In the genomic region with DNA sequence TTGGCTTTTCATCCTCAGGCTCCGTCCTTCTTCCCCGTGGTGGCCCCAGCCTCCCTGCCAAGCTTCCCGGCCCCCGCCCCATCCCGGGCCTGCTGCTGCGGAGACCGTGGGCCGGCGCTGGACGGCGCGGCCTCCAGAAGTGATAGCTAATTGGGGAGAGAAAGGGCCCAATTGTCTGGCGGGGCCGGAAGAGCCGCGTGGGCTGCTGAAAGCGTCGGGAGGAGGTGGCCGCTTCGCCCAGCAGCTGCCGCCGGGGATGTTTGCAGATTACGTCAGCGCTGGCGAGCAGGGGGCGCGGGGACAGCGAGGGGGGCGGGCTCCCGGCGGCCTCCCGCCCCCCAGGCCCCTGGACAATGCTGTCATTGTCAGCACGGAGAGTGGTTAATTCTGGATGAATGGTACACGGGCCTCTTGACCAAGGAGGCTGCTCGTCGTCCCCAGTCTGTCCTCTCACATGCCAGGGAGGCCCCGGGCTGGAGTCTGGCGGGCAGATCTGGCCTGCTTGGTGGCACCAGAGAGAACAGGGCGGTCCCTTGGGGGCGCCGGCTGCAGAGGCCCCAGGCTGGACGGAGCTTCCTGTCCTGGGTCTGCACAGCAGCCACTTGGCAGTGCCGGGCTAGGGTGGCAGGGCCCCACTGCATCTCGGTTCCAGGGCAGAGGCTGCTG, we compare ENCODE assay signal across 9 cellular contexts. TPM values are rescaled to one million over a fixed set of nuclear protein-coding genes. Genes with fewer than 3 reads are reported as not detected.
DNase-seq lines count a peak whose midpoint lies in the region; ATAC-seq and TF ChIP-seq lines count a peak whose summit lies in the region.
"Had no signal": no experiment of that assay in that cellular context is flagged by ENCODE, and none has a peak within 500 bp of the region (broad histone marks: within the 10 kb centered on the region; RNA-seq: fewer than 3 reads in every experiment).

No MANE protein-coding gene starts in this region.

- intact Hi-C loops in heart right ventricle (cut with DNase I) = no loop called here
- intact Hi-C loops in sciatic nerve (cut with DNase I) = no loop called here
- intact Hi-C loops in OCI-LY7 (cut with micrococcal nuclease; ENCODE audit: unreplicated experiment) = no loop called here

- H4K20me1 ChIP-seq in OCI-LY7 (ENCODE audit: insufficient read depth, low read length) = no peaks in the 10 kb centered on the region

- in situ Hi-C loops in SK-MEL-5 (cut with HindIII; ENCODE audit: low pct_unique_long_range_greater_than_20kb, low sequenced_read_pairs) = no loop called here

- peak; percentile 99 for DNase-seq in SK-MEL-5 (ENCODE audit: low read depth, low spot score)
- DNase-seq in heart right ventricle = peak; percentile 66 to 76
- peak; percentile 89 for DNase-seq in sciatic nerve (ENCODE audit: low spot score)
- DNase-seq in SKM-1 treated with dmso at 0.1 percent for 144 hours (lab: John Stamatoyannopoulos, UW; ENCODE audit: unreplicated experiment) = no peak
- DNase-seq in OCI-LY7 (ENCODE audit: low spot score) = no peak
- DNase-seq in activated CD4-positive, alpha-beta T cell treated with anti-CD3 and anti-CD28 coated beads for 48 hours = no peak

- peaks cover 0 to 16% (median 0%) of the 10 kb centered on the region in 7 donors for H3K27me3 ChIP-seq in heart right ventricle
- H3K27me3 ChIP-seq: adrenal gland had no signal

- no peaks in the 10 kb centered on the region for H3K79me2 ChIP-seq in OCI-LY7 (ENCODE audit: insufficient read depth, low read depth, low read length)

- WGBS in heart right ventricle, 2 donors = 20 to 21% methylated on average over 44 of the region's 44 CpGs

- POLR2A ChIA-PET in OCI-LY7 (lab: Charles Lee) = no interaction called here

- H3K27ac ChIP-seq in heart right ventricle (peak overlapping the region; percentile 33 to 85 (median 78)), OCI-LY7 (ENCODE audit: low read depth, low read length, poor library complexity, severe bottlenecking) (no peak overlapping the region)
- H3K27ac ChIP-seq: adrenal gland had no signal

- BruUV-seq in OCI-LY7 (replicated peaks; lab: Mats Ljungman, UMichigan) = no TSS peak

- no peaks in the 10 kb centered on the region for H3K36me3 ChIP-seq in heart right ventricle
- H3K36me3 ChIP-seq in OCI-LY7 (ENCODE audit: insufficient read depth, low read length) = no peaks in the 10 kb centered on the region
- H3K36me3 ChIP-seq: adrenal gland had no signal

- H2AFZ ChIP-seq in OCI-LY7 (ENCODE audit: low read length) = no peak overlapping the region

- no peak overlapping the region for H3K4me2 ChIP-seq in OCI-LY7 (ENCODE audit: low read length)

- TF ChIP-seq CTCF in GM12875 (IDR thresholded peaks at IDR 0.05; ENCODE audit: borderline replicate concordance, insufficient read depth, low read depth, low read length) (no peak), heart right ventricle (IDR thresholded peaks at IDR 0.05) (no peak), OCI-LY7 (conservative IDR thresholded peaks at IDR 0.05; ENCODE audit: low read length) (no peak)

- H3K9me3 ChIP-seq in heart right ventricle (no peaks in the 10 kb centered on the region), OCI-LY7 (ENCODE audit: low read length) (no peaks in the 10 kb centered on the region)
- H3K9me3 ChIP-seq: adrenal gland had no signal

- peak overlapping the region; percentile 35 for H3K4me3 ChIP-seq in GM12875 (ENCODE audit: low read depth, low read length)
- H3K4me3 ChIP-seq in heart right ventricle = peak overlapping the region in 3 of 10 donors; percentile 4 to 9 (median 6)
- no peak overlapping the region for H3K4me3 ChIP-seq in OCI-LY7 (ENCODE audit: low read depth, low read length, poor library complexity, severe bottlenecking)
- H3K4me3 ChIP-seq: adrenal gland had no signal

- ATAC-seq in heart right ventricle = peak; percentile 52 to 80 (median 74)
- ATAC-seq in sciatic nerve = peak; percentile 91
- ATAC-seq in HG03439 (IDR thresholded peaks at IDR 0.05; ENCODE audit: unreplicated experiment) = no peak

- CTCF ChIA-PET in OCI-LY7 (lab: Charles Lee; ENCODE audit: unreplicated experiment) = no interaction called here

- H3K9me2 ChIP-seq in OCI-LY7 (ENCODE audit: insufficient read depth, low read length) = no peaks in the 10 kb centered on the region

- H3K4me1 ChIP-seq in heart right ventricle = peaks cover 20 to 81% (median 46%) of the 10 kb centered on the region in 9 donors
- H3K4me1 ChIP-seq in OCI-LY7 (ENCODE audit: insufficient read depth, low read length, poor library complexity, severe bottlenecking) = no peaks in the 10 kb centered on the region
- H3K4me1 ChIP-seq: adrenal gland had no signal

RNA-seq across cellular contexts. Expression of a gene that starts 1.6 kb away (rescaled TPM):
- total RNA-seq in SK-MEL-5 (2014; rRNA removed; shearing (Covaris generic)) = 0.11 and 0.13 TPM in 2 replicates
- polyA plus RNA-seq in SK-MEL-5 (2015; cell fraction: cytosol; rRNA removed) = 0.19 and 0.29 TPM in 2 replicates
- 0.66 and 1.9 TPM in 2 replicates for polyA plus RNA-seq in SK-MEL-5 (2015; cell fraction: nucleus; rRNA removed)
- total RNA-seq in heart right ventricle (under 1 TPM in 9 of 10 donors, not detected in 1; 0.11 to 0.56 (median 0.18) TPM), sciatic nerve (2.2 TPM), OCI-LY7 (2022) (0.11 and 0.77 TPM in 2 replicates)
- under 1 TPM; 0.07 to 0.22 TPM for polyA plus RNA-seq in heart right ventricle
- total RNA-seq in OCI-LY7 (2014; rRNA removed; shearing (Covaris generic)) = 0.33 and 0.63 TPM in 2 replicates

Comparison
In these comparisons a context has a peak if more than half of its experiments do, and no peak if none do; other contexts are left out.
1. DNase-seq: peak in SK-MEL-5 (single experiment), heart right ventricle (2 of 2) and sciatic nerve (single experiment); none in SKM-1 treated with dmso at 0.1 percent for 144 hours (single experiment), OCI-LY7 (single experiment) and activated CD4-positive, alpha-beta T cell treated with anti-CD3 and anti-CD28 coated beads for 48 hours (single experiment).